9 cellular contexts compared by ENCODE assay signal in genomic region chr5:149990518-149991376, GRCh38. TPM values are rescaled to one million over a fixed set of nuclear protein-coding genes. Genes with fewer than 3 reads are reported as not detected.
DNase-seq lines count a peak whose midpoint lies in the region; ATAC-seq and TF ChIP-seq lines count a peak whose summit lies in the region.
"Had no signal": no experiment of that assay in that cellular context is flagged by ENCODE, and none has a peak within 500 bp of the region (broad histone marks: within the 10 kb centered on the region; RNA-seq: fewer than 3 reads in every experiment).

No MANE protein-coding gene starts in this region.

- 64 to 67% methylated on average over 4 of the region's 4 CpGs for WGBS in upper lobe of left lung, 2 donors

- H2AFZ ChIP-seq in osteoblast (ENCODE audit: low read length), result no peak overlapping the region

- no peaks in the 10 kb centered on the region for H3K9me3 ChIP-seq in Caco-2
- no peaks in the 10 kb centered on the region for H3K9me3 ChIP-seq in osteoblast (ENCODE audit: low read depth, low read length)
- no peaks in the 10 kb centered on the region for H3K9me3 ChIP-seq in upper lobe of left lung

- no peaks in the 10 kb centered on the region for H3K27me3 Mint-ChIP-seq in Caco-2 (ENCODE audit: insufficient read depth, unreplicated experiment)
- no peaks in the 10 kb centered on the region for H3K27me3 Mint-ChIP-seq in activated T-helper 2 cell treated with anti-CD3 and anti-CD28 coated beads, Interferon-gamma antibody, Interleukin-2, Interleukin-4, amounts not matched to agents 10 μg/mL and 5 μg/mL and 100 μg/mL, durations not matched to agents 14 hours and 24 hours and 36 hours (ENCODE audit: low read depth)

- POLR2A ChIA-PET in Caco-2 (lab: Charles Lee), result interaction anchor here (1.0 kb wide), 1 partner anchor 30 kb away, joined by 3 read pairs; the partner anchor contains the start of gene SLC26A2

- H3K27ac Mint-ChIP-seq in Caco-2 (ENCODE audit: unreplicated experiment), result no peak overlapping the region
- H3K27ac Mint-ChIP-seq in activated T-helper 2 cell treated with anti-CD3 and anti-CD28 coated beads, Interferon-gamma antibody, Interleukin-2, Interleukin-4, amounts not matched to agents 10 μg/mL and 5 μg/mL and 100 μg/mL, durations not matched to agents 14 hours and 24 hours and 36 hours, result no peak overlapping the region
- H3K27ac Mint-ChIP-seq: T-helper 1 cell treated with Interleukin-12 subunit alpha and Interleukin-12 subunit beta and Interleukin-4 antibody, amounts not matched to agents 30 μg/mL and 1 μg/mL, for 36 hours had no signal

- H3K27me3 ChIP-seq in Caco-2 (replicated peaks; ENCODE audit: control insufficient read depth, insufficient read depth, low read length) (no peaks in the 10 kb centered on the region), osteoblast (ENCODE audit: insufficient read depth, low read length) (no peaks in the 10 kb centered on the region), upper lobe of left lung (no peaks in the 10 kb centered on the region)

- H3K36me3 ChIP-seq in Caco-2 (ENCODE audit: control insufficient read depth, insufficient read depth, low read length) (peaks cover 4% of the 10 kb centered on the region; the same call in 1 of the 2 replicates), osteoblast (ENCODE audit: insufficient read depth, low read length) (peaks cover 8% of the 10 kb centered on the region), upper lobe of left lung (peaks cover 0 to 14% (median 9%) of the 10 kb centered on the region in 4 donors)

- CTCF ChIA-PET in Caco-2 (lab: Charles Lee), result interaction anchor here (0.5 to 4.7 kb wide), 16 partner anchors 10 to 334 kb away, joined by 3 to 62 read pairs (median 4); partner anchors contain the start of genes HMGXB3, SLC26A2 and TIGD6

- no peaks in the 10 kb centered on the region for H4K20me1 ChIP-seq in osteoblast (ENCODE audit: insufficient read depth, low read length)

- TF ChIP-seq EP300 in upper lobe of left lung (IDR thresholded peaks at IDR 0.05), result no peak

- no peak overlapping the region for H3K27ac ChIP-seq in osteoblast (ENCODE audit: low read depth, low read length)
- no peak overlapping the region for H3K27ac ChIP-seq in upper lobe of left lung

- no peak for TF ChIP-seq POLR2A in upper lobe of left lung (IDR thresholded peaks at IDR 0.05)

- intact Hi-C loops in Caco-2 (cut with micrococcal nuclease; ENCODE audit: unreplicated experiment), result loop anchor here (1.0 to 5.0 kb wide), 6 partner anchors 30 to 354 kb away; partner anchors contain the start of gene SLC26A2
- intact Hi-C loops in activated T-helper 2 cell treated with anti-CD3 and anti-CD28 coated beads, Interferon-gamma antibody, Interleukin-2, Interleukin-4, amounts not matched to agents 10 μg/mL and 5 μg/mL and 100 μg/mL, durations not matched to agents 14 hours and 24 hours and 36 hours (cut with micrococcal nuclease), result loop anchor here (1.0 kb wide), 3 partner anchors 9 to 354 kb away; no protein-coding TSS in a partner anchor

- ATAC-seq in GM21529 (IDR thresholded peaks at IDR 0.05; ENCODE audit: unreplicated experiment) (peak; percentile 87), upper lobe of left lung (ENCODE audit: low FRiP score in 2 of 2) (peak; percentile 89 to 92)

- H3K79me2 ChIP-seq in osteoblast (ENCODE audit: insufficient read depth, low read length), result no peaks in the 10 kb centered on the region

- H3K36me3 Mint-ChIP-seq in Caco-2 (ENCODE audit: insufficient read depth, unreplicated experiment), result peaks cover 2% of the 10 kb centered on the region
- H3K36me3 Mint-ChIP-seq in activated T-helper 2 cell treated with anti-CD3 and anti-CD28 coated beads, Interferon-gamma antibody, Interleukin-2, Interleukin-4, amounts not matched to agents 10 μg/mL and 5 μg/mL and 100 μg/mL, durations not matched to agents 14 hours and 24 hours and 36 hours (ENCODE audit: low read depth), result no peaks in the 10 kb centered on the region

- H3K4me3 Mint-ChIP-seq in Caco-2 (ENCODE audit: unreplicated experiment), result no peak overlapping the region
- no peak overlapping the region for H3K4me3 Mint-ChIP-seq in activated T-helper 2 cell treated with anti-CD3 and anti-CD28 coated beads, Interferon-gamma antibody, Interleukin-2, Interleukin-4, amounts not matched to agents 10 μg/mL and 5 μg/mL and 100 μg/mL, durations not matched to agents 14 hours and 24 hours and 36 hours (ENCODE audit: low read depth)
- H3K4me3 Mint-ChIP-seq: T-helper 1 cell treated with Interleukin-12 subunit alpha and Interleukin-12 subunit beta and Interleukin-4 antibody, amounts not matched to agents 30 μg/mL and 1 μg/mL, for 36 hours had no signal

- no peak overlapping the region for H3K4me3 ChIP-seq in Caco-2 (ENCODE audit: low read depth, low read length)
- no peak overlapping the region for H3K4me3 ChIP-seq in foreskin fibroblast (ENCODE audit: low read depth in 1 of 2, low read length in 2 of 2)
- no peak overlapping the region for H3K4me3 ChIP-seq in osteoblast (ENCODE audit: insufficient read depth, low read length)
- no peak overlapping the region for H3K4me3 ChIP-seq in upper lobe of left lung

- no peak overlapping the region for H3K4me2 ChIP-seq in osteoblast (ENCODE audit: insufficient read depth, low read length)

- peak; percentile 94 to 95 for TF ChIP-seq CTCF in Caco-2 (IDR thresholded peaks at IDR 0.05; ENCODE audit: insufficient read depth in 1 of 2, low read depth in 1 of 2, low read length in 1 of 2, severe bottlenecking in 1 of 2, unreplicated experiment in 1 of 2)
- TF ChIP-seq CTCF in foreskin fibroblast (IDR thresholded peaks at IDR 0.05; ENCODE audit: low read depth, low read length), result peak; percentile 80
- peak; percentile 90 for TF ChIP-seq CTCF in osteoblast (IDR thresholded peaks at IDR 0.05; ENCODE audit: extremely low read depth, low read depth, low read length)
- peak; percentile 80 to 95 (median 90) for TF ChIP-seq CTCF in upper lobe of left lung (IDR thresholded peaks at IDR 0.05)

- peaks cover 21% of the 10 kb centered on the region for H3K4me1 Mint-ChIP-seq in Caco-2 (ENCODE audit: low read depth, unreplicated experiment)
- H3K4me1 Mint-ChIP-seq in activated T-helper 2 cell treated with anti-CD3 and anti-CD28 coated beads, Interferon-gamma antibody, Interleukin-2, Interleukin-4, amounts not matched to agents 10 μg/mL and 5 μg/mL and 100 μg/mL, durations not matched to agents 14 hours and 24 hours and 36 hours (ENCODE audit: low read depth), result peaks cover 4% of the 10 kb centered on the region

- DNase-seq in Caco-2 (peak; percentile 77 to 80), M059J (ENCODE audit: low read depth) (peak; percentile 78), SHP77 (lab: John Stamatoyannopoulos, UW) (peak; percentile 70 to 79), foreskin fibroblast (peak; percentile 51 to 85), osteoblast (ENCODE audit: insufficient read length, low spot score, missing footprints) (no peak), upper lobe of left lung (peak in 1 of 2 donors; percentile 80)
- DNase-seq in activated T-helper 2 cell treated with anti-CD3 and anti-CD28 coated beads, Interferon-gamma antibody, Interleukin-2, Interleukin-4, amounts not matched to agents 10 μg/mL and 5 μg/mL and 100 μg/mL, durations not matched to agents 14 hours and 24 hours and 36 hours (ENCODE audit: low spot score), result peak; percentile 46

- BruUV-seq in Caco-2 (replicated peaks; lab: Mats Ljungman, UMichigan), result no TSS peak

- no peaks in the 10 kb centered on the region for H3K9me3 Mint-ChIP-seq in Caco-2 (ENCODE audit: unreplicated experiment)
- no peaks in the 10 kb centered on the region for H3K9me3 Mint-ChIP-seq in activated T-helper 2 cell treated with anti-CD3 and anti-CD28 coated beads, Interferon-gamma antibody, Interleukin-2, Interleukin-4, amounts not matched to agents 10 μg/mL and 5 μg/mL and 100 μg/mL, durations not matched to agents 14 hours and 24 hours and 36 hours
- H3K9me3 Mint-ChIP-seq: T-helper 1 cell treated with Interleukin-12 subunit alpha and Interleukin-12 subunit beta and Interleukin-4 antibody, amounts not matched to agents 30 μg/mL and 1 μg/mL, for 36 hours had no signal

- H3K4me1 ChIP-seq in Caco-2, result peaks cover 22% of the 10 kb centered on the region
- H3K4me1 ChIP-seq in osteoblast (ENCODE audit: insufficient read depth, low read length), result peaks cover 5% of the 10 kb centered on the region
- no peaks in the 10 kb centered on the region for H3K4me1 ChIP-seq in upper lobe of left lung

RNA-seq across cellular contexts. Expression of gene TIGD6, which starts 9.7 kb away (rescaled TPM):
- total RNA-seq in Caco-2 (2022) (3.0 and 4.3 TPM in 2 replicates), osteoblast (9.1 and 9.8 TPM in 2 replicates), upper lobe of left lung (1 to 10 TPM; 2.2 to 6.3 (median 4.1) TPM)
- total RNA-seq in M059J (2014; rRNA removed; shearing (Covaris generic)), result 3.2 and 6.3 TPM in 2 replicates
- 2.4 and 2.6 TPM in 2 replicates for total RNA-seq in activated T-helper 2 cell treated with anti-CD3 and anti-CD28 coated beads, Interferon-gamma antibody, Interleukin-2, Interleukin-4, amounts not matched to agents 10 μg/mL and 5 μg/mL and 100 μg/mL, durations not matched to agents 14 hours and 24 hours and 36 hours

RNA-seq across cellular contexts. Expression of gene HMGXB3, which starts 9.8 kb away (rescaled TPM):
- total RNA-seq in Caco-2 (2022), result 43.8 and 49.5 TPM in 2 replicates
- total RNA-seq in M059J (2014; rRNA removed; shearing (Covaris generic)), result 34.4 and 51.2 TPM in 2 replicates
- total RNA-seq in activated T-helper 2 cell treated with anti-CD3 and anti-CD28 coated beads, Interferon-gamma antibody, Interleukin-2, Interleukin-4, amounts not matched to agents 10 μg/mL and 5 μg/mL and 100 μg/mL, durations not matched to agents 14 hours and 24 hours and 36 hours, result 39.6 and 42.2 TPM in 2 replicates
- 49.8 and 54.3 TPM in 2 replicates for total RNA-seq in osteoblast
- total RNA-seq in upper lobe of left lung, result 10 to 100 TPM; 29.6 to 71.2 (median 41.0) TPM

RNA-seq across cellular contexts. Expression of gene SLC26A2, which starts 30.2 kb away (rescaled TPM):
- total RNA-seq in Caco-2 (2022), result 43.9 and 49.1 TPM in 2 replicates
- total RNA-seq in M059J (2014; rRNA removed; shearing (Covaris generic)), result 11.9 and 17.5 TPM in 2 replicates
- 7.7 and 8.0 TPM in 2 replicates for total RNA-seq in activated T-helper 2 cell treated with anti-CD3 and anti-CD28 coated beads, Interferon-gamma antibody, Interleukin-2, Interleukin-4, amounts not matched to agents 10 μg/mL and 5 μg/mL and 100 μg/mL, durations not matched to agents 14 hours and 24 hours and 36 hours
- total RNA-seq in osteoblast, result 22.1 and 22.7 TPM in 2 replicates
- total RNA-seq in upper lobe of left lung, result 10 to 100 TPM in 5 of 6 donors, 1 to 10 TPM in 1; 7.3 to 21.6 (median 16.8) TPM

RNA-seq across cellular contexts. Expression of gene PDE6A, which starts 46.2 kb away (rescaled TPM):
- total RNA-seq in Caco-2 (2022), result 2.5 and 2.6 TPM in 2 replicates
- 0.02 and 0.22 TPM in 2 replicates for total RNA-seq in M059J (2014; rRNA removed; shearing (Covaris generic))
- not detected in 2 replicates for total RNA-seq in activated T-helper 2 cell treated with anti-CD3 and anti-CD28 coated beads, Interferon-gamma antibody, Interleukin-2, Interleukin-4, amounts not matched to agents 10 μg/mL and 5 μg/mL and 100 μg/mL, durations not matched to agents 14 hours and 24 hours and 36 hours
- under 0.01 TPM in 2 replicates for total RNA-seq in osteoblast
- total RNA-seq in upper lobe of left lung, result not detected
